In genomic region chr17:67067571-67068517, GRCh38 we compare ENCODE assay signal across 19 cellular contexts. TPM values are rescaled to one million over a fixed set of nuclear protein-coding genes. Genes with fewer than 3 reads are reported as not detected.
"Had no signal": no experiment of that assay in that cellular context is flagged by ENCODE, and none has a peak within 500 bp of the region (broad histone marks: within the 10 kb centered on the region; RNA-seq: fewer than 3 reads in every experiment).

No MANE protein-coding gene starts in this region.

- H3K27me3 ChIP-seq: ascending aorta, heart left ventricle, spleen, upper lobe of right lung had no signal

- H3K9me3 Mint-ChIP-seq: activated B cell treated with CpG ODN at 0.5 μM for 24 hours; activated naive CD4-positive, alpha-beta T cell treated with anti-CD3 and anti-CD28 coated beads, Interleukin-2, amount 10 ng/mL, durations not matched to agents 7 days and 5 days; activated T-cell treated with anti-CD3 and anti-CD28 coated beads, Interleukin-2, amount 50 U/mL, for 4 hours; T-helper 2 cell treated with Interferon-gamma antibody and Interleukin-4, amounts not matched to agents 5 μg/mL and 100 μg/mL, for 36 hours had no signal

- H3K9ac ChIP-seq: parathyroid adenoma had no signal

- DNase-seq: activated B cell treated with CpG ODN at 0.5 μM for 24 hours; activated CD4-positive, alpha-beta T cell treated with anti-CD3 and anti-CD28 coated beads for 4 hours; activated CD8-positive, alpha-beta memory T cell treated with anti-CD3 and anti-CD28 coated beads, Interleukin-2, amount 50 U/mL, for 4 hours; activated naive CD4-positive, alpha-beta T cell treated with anti-CD3 and anti-CD28 coated beads, Interleukin-2, amount 10 ng/mL, durations not matched to agents 7 days and 5 days; activated T-cell treated with anti-CD3 and anti-CD28 coated beads, Interleukin-2, amount 50 U/mL, for 4 hours; effector CD4-positive, alpha-beta T cell; heart left ventricle; kidney glomerular epithelial cell; left ventricle myocardium superior; spleen; stimulated activated naive CD4-positive, alpha-beta T cell; upper lobe of right lung had no signal

- H3K4me1 Mint-ChIP-seq: activated B cell treated with CpG ODN at 0.5 μM for 24 hours; activated naive CD4-positive, alpha-beta T cell treated with anti-CD3 and anti-CD28 coated beads, Interleukin-2, amount 10 ng/mL, durations not matched to agents 7 days and 5 days had no signal

- H3K27ac ChIP-seq: ascending aorta, heart left ventricle, parathyroid adenoma, spleen, upper lobe of right lung had no signal

- H3K27me3 Mint-ChIP-seq: activated B cell treated with CpG ODN at 0.5 μM for 24 hours; activated naive CD4-positive, alpha-beta T cell treated with anti-CD3 and anti-CD28 coated beads, Interleukin-2, amount 10 ng/mL, durations not matched to agents 7 days and 5 days had no signal

- H3K27ac Mint-ChIP-seq: activated B cell treated with CpG ODN at 0.5 μM for 24 hours; activated naive CD4-positive, alpha-beta T cell treated with anti-CD3 and anti-CD28 coated beads, Interleukin-2, amount 10 ng/mL, durations not matched to agents 7 days and 5 days; T-helper 2 cell treated with Interferon-gamma antibody and Interleukin-4, amounts not matched to agents 5 μg/mL and 100 μg/mL, for 36 hours had no signal

- ATAC-seq: activated T-cell treated with anti-CD3 and anti-CD28 coated beads, Interleukin-2, amount 50 U/mL, for 4 hours; heart left ventricle; left ventricle myocardium superior had no signal

- H2AFZ ChIP-seq: parathyroid adenoma had no signal

- H3K79me2 ChIP-seq: parathyroid adenoma had no signal

- H3K4me1 ChIP-seq: ascending aorta, heart left ventricle, parathyroid adenoma, spleen, upper lobe of right lung had no signal

- H3K4me3 Mint-ChIP-seq: activated B cell treated with CpG ODN at 0.5 μM for 24 hours; activated naive CD4-positive, alpha-beta T cell treated with anti-CD3 and anti-CD28 coated beads, Interleukin-2, amount 10 ng/mL, durations not matched to agents 7 days and 5 days; activated T-cell treated with anti-CD3 and anti-CD28 coated beads, Interleukin-2, amount 50 U/mL, for 4 hours; T-helper 2 cell treated with Interferon-gamma antibody and Interleukin-4, amounts not matched to agents 5 μg/mL and 100 μg/mL, for 36 hours had no signal

- H3K4me3 ChIP-seq: ascending aorta, heart left ventricle, spleen, upper lobe of right lung had no signal

- H3K9me3 ChIP-seq: ascending aorta, heart left ventricle, spleen, upper lobe of right lung had no signal

RNA-seq across cellular contexts. Expression of gene CACNG1, which starts 23.5 kb away (rescaled TPM):
- total RNA-seq: activated B cell treated with CpG ODN at 0.5 μM for 24 hours; activated T-cell treated with anti-CD3 and anti-CD28 coated beads, Interleukin-2, amount 50 U/mL, for 4 hours; ascending aorta; cerebellum; heart left ventricle; left ventricle myocardium superior; renal cortical epithelial cell; spleen; upper lobe of right lung had no signal
- polyA plus RNA-seq: adipose tissue, esophagus, heart left ventricle, spleen had no signal
